Comparison of ENCODE assay signal across 9 cellular contexts in genomic region chr20:52179331-52180166, GRCh38. TPM values are rescaled to one million over a fixed set of nuclear protein-coding genes. Genes with fewer than 3 reads are reported as not detected.
DNase-seq lines count a peak whose midpoint lies in the region; ATAC-seq and TF ChIP-seq lines count a peak whose summit lies in the region.
"Had no signal": no experiment of that assay in that cellular context is flagged by ENCODE, and none has a peak within 500 bp of the region (broad histone marks: within the 10 kb centered on the region; RNA-seq: fewer than 3 reads in every experiment).

No MANE protein-coding gene starts in this region.

- peak; percentile 90 for ATAC-seq in GM21786 (IDR thresholded peaks at IDR 0.05; ENCODE audit: unreplicated experiment)
- peak; percentile 73 for ATAC-seq in HG03469 (IDR thresholded peaks at IDR 0.05; ENCODE audit: unreplicated experiment)
- ATAC-seq in stimulated activated effector memory CD8-positive, alpha-beta T cell treated with anti-CD3 and anti-CD28 coated beads, Interleukin-12 subunit alpha, Interleukin-12 subunit beta, amount 100 ng/mL, for 72 hours, result peak; percentile 93
- ATAC-seq in left colon, result no peak

- no peak overlapping the region for H3K4me3 ChIP-seq in breast epithelium

- TF ChIP-seq POLR2A in breast epithelium (IDR thresholded peaks at IDR 0.05), result no peak

- H3K27ac Mint-ChIP-seq in activated naive CD4-positive, alpha-beta T cell treated with anti-CD3 and anti-CD28 coated beads for 36 hours, result peak overlapping the region; percentile 66
- no peak overlapping the region for H3K27ac Mint-ChIP-seq in activated naive CD4-positive, alpha-beta T cell treated with anti-CD3 and anti-CD28 coated beads, Interleukin-2, amount 10 ng/mL, durations not matched to agents 7 days and 5 days
- peak overlapping the region; percentile 68 for H3K27ac Mint-ChIP-seq in stimulated activated effector memory CD8-positive, alpha-beta T cell treated with anti-CD3 and anti-CD28 coated beads, Interleukin-12 subunit alpha, Interleukin-12 subunit beta, amount 100 ng/mL, for 72 hours

- H3K36me3 ChIP-seq in breast epithelium, result peaks cover 4% of the 10 kb centered on the region

- peaks cover 19% of the 10 kb centered on the region for H3K36me3 Mint-ChIP-seq in activated naive CD4-positive, alpha-beta T cell treated with anti-CD3 and anti-CD28 coated beads for 36 hours (ENCODE audit: low read depth)
- H3K36me3 Mint-ChIP-seq in activated naive CD4-positive, alpha-beta T cell treated with anti-CD3 and anti-CD28 coated beads, Interleukin-2, amount 10 ng/mL, durations not matched to agents 7 days and 5 days, result peaks cover 31% of the 10 kb centered on the region
- H3K36me3 Mint-ChIP-seq in stimulated activated effector memory CD8-positive, alpha-beta T cell treated with anti-CD3 and anti-CD28 coated beads, Interleukin-12 subunit alpha, Interleukin-12 subunit beta, amount 100 ng/mL, for 72 hours, result peaks cover 32% of the 10 kb centered on the region

- no peaks in the 10 kb centered on the region for H3K9me3 Mint-ChIP-seq in activated naive CD4-positive, alpha-beta T cell treated with anti-CD3 and anti-CD28 coated beads for 36 hours
- H3K9me3 Mint-ChIP-seq in activated naive CD4-positive, alpha-beta T cell treated with anti-CD3 and anti-CD28 coated beads, Interleukin-2, amount 10 ng/mL, durations not matched to agents 7 days and 5 days, result no peaks in the 10 kb centered on the region
- H3K9me3 Mint-ChIP-seq in stimulated activated effector memory CD8-positive, alpha-beta T cell treated with anti-CD3 and anti-CD28 coated beads, Interleukin-12 subunit alpha, Interleukin-12 subunit beta, amount 100 ng/mL, for 72 hours, result no peaks in the 10 kb centered on the region

- H3K27me3 ChIP-seq in breast epithelium, result no peaks in the 10 kb centered on the region

- H3K27me3 Mint-ChIP-seq in activated naive CD4-positive, alpha-beta T cell treated with anti-CD3 and anti-CD28 coated beads for 36 hours (ENCODE audit: low read depth), result no peaks in the 10 kb centered on the region
- H3K27me3 Mint-ChIP-seq in activated naive CD4-positive, alpha-beta T cell treated with anti-CD3 and anti-CD28 coated beads, Interleukin-2, amount 10 ng/mL, durations not matched to agents 7 days and 5 days, result no peaks in the 10 kb centered on the region

- TF ChIP-seq CTCF in breast epithelium (IDR thresholded peaks at IDR 0.05), result no peak

- no peaks in the 10 kb centered on the region for H3K4me1 ChIP-seq in breast epithelium

- CTCF ChIA-PET in activated naive CD4-positive, alpha-beta T cell treated with anti-CD3 and anti-CD28 coated beads for 36 hours (lab: Charles Lee), result interaction anchor here (0.6 to 0.7 kb wide), 2 partner anchors 14 to 280 kb away, joined by 3 to 4 read pairs; no protein-coding TSS in a partner anchor
- CTCF ChIA-PET in activated naive CD4-positive, alpha-beta T cell treated with anti-CD3 and anti-CD28 coated beads, Interleukin-2, amount 10 ng/mL, durations not matched to agents 7 days and 5 days (lab: Charles Lee), result no interaction called here

- H3K27ac ChIP-seq in breast epithelium, result no peak overlapping the region

- peak; percentile 52 for DNase-seq in activated naive CD4-positive, alpha-beta T cell treated with anti-CD3 and anti-CD28 coated beads for 36 hours
- DNase-seq in activated naive CD4-positive, alpha-beta T cell treated with anti-CD3 and anti-CD28 coated beads, Interleukin-2, amount 10 ng/mL, durations not matched to agents 7 days and 5 days, result no peak
- DNase-seq in stimulated activated effector memory CD8-positive, alpha-beta T cell treated with anti-CD3 and anti-CD28 coated beads, Interleukin-12 subunit alpha, Interleukin-12 subunit beta, amount 100 ng/mL, for 72 hours (ENCODE audit: low spot score in 2 of 2), result peak in 1 of 2 donors; percentile 57
- DNase-seq in breast epithelium (ENCODE audit: low spot score in 2 of 2) (no peak), DMS79 treated with DMSO at 0.1 percent for 48 hours (lab: John Stamatoyannopoulos, UW) (no peak), left colon (no peak)
- DNase-seq: NCI-H510A treated with DMSO at 0.1 percent for 48 hours had no signal

- intact Hi-C loops in activated naive CD4-positive, alpha-beta T cell treated with anti-CD3 and anti-CD28 coated beads for 36 hours (cut with micrococcal nuclease), result no loop called here
- intact Hi-C loops in breast epithelium (cut with DNase I; ENCODE audit: low total_unique reads), result no loop called here
- intact Hi-C loops in left colon (cut with DNase I, micrococcal nuclease), result no loop called here

- H3K4me1 Mint-ChIP-seq in activated naive CD4-positive, alpha-beta T cell treated with anti-CD3 and anti-CD28 coated beads for 36 hours (ENCODE audit: low read depth), result peaks cover 23% of the 10 kb centered on the region
- H3K4me1 Mint-ChIP-seq in activated naive CD4-positive, alpha-beta T cell treated with anti-CD3 and anti-CD28 coated beads, Interleukin-2, amount 10 ng/mL, durations not matched to agents 7 days and 5 days, result no peaks in the 10 kb centered on the region
- H3K4me1 Mint-ChIP-seq in stimulated activated effector memory CD8-positive, alpha-beta T cell treated with anti-CD3 and anti-CD28 coated beads, Interleukin-12 subunit alpha, Interleukin-12 subunit beta, amount 100 ng/mL, for 72 hours, result peaks cover 21% of the 10 kb centered on the region

- no peaks in the 10 kb centered on the region for H3K9me3 ChIP-seq in breast epithelium

- no peak overlapping the region for H3K4me3 Mint-ChIP-seq in activated naive CD4-positive, alpha-beta T cell treated with anti-CD3 and anti-CD28 coated beads for 36 hours
- no peak overlapping the region for H3K4me3 Mint-ChIP-seq in activated naive CD4-positive, alpha-beta T cell treated with anti-CD3 and anti-CD28 coated beads, Interleukin-2, amount 10 ng/mL, durations not matched to agents 7 days and 5 days
- H3K4me3 Mint-ChIP-seq in stimulated activated effector memory CD8-positive, alpha-beta T cell treated with anti-CD3 and anti-CD28 coated beads, Interleukin-12 subunit alpha, Interleukin-12 subunit beta, amount 100 ng/mL, for 72 hours, result peak overlapping the region; percentile 6

RNA-seq across cellular contexts. Expression of gene ZFP64, which starts 12.0 kb away (rescaled TPM):
- 10 to 100 TPM; 11.7 to 12.2 TPM for total RNA-seq in activated naive CD4-positive, alpha-beta T cell treated with anti-CD3 and anti-CD28 coated beads for 36 hours
- total RNA-seq in breast epithelium, result 10 to 100 TPM in 2 of 3 donors, 1 to 10 TPM in 1; 8.5 to 13.0 (median 11.5) TPM
- 10 to 100 TPM; 16.4 to 17.9 TPM for total RNA-seq in left colon
